17 cellular contexts compared by ENCODE assay signal in the genomic region with DNA sequence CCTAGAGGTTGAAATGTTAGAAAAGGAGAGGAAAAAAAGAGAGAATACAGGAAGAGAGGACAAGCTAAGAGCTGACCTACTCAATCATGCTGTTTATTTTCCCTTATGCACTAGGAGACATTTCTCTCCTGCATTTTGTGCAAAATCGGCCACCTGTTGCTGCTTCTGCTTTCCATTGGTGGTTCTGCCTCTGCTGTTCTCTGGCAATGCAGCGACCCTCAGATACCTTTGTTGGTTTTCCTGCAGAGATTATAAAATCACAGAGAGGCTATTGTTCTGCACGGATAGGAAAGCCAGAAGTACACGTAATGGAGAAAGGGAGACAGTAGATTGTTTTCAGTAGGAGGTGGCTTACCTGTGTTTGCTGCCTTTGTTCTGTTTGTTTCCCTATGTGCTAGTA.
"Had no signal": no experiment of that assay in that cellular context is flagged by ENCODE, and none has a peak within 500 bp of the region (broad histone marks: within the 10 kb centered on the region; RNA-seq: fewer than 3 reads in every experiment).

No MANE protein-coding gene starts in this region.

- H3K4me3 ChIP-seq: cardiac muscle cell, colonic mucosa, lower lobe of right lung had no signal

- DNase-seq: activated CD4-positive, alpha-beta memory T cell treated with anti-CD3 and anti-CD28 coated beads, Interleukin-2, amount 10 ng/mL, durations not matched to agents 7 days and 5 days; activated CD4-positive, alpha-beta T cell treated with anti-CD3 and anti-CD28 coated beads for 36 hours; activated effector memory CD4-positive, alpha-beta T cell treated with Interleukin-2 at 50 U/mL for 16 hours; activated naive CD4-positive, alpha-beta T cell treated with anti-CD3 and anti-CD28 coated beads, Interleukin-2, amount 50 U/mL, for 16 hours; activated T-cell treated with anti-CD3 and anti-CD28 coated beads, Interleukin-2, amount 50 U/mL, for 4 hours; colonic mucosa; foreskin fibroblast; left cardiac atrium; lower lobe of right lung; midbrain; stimulated activated CD4-positive, alpha-beta T cell treated with anti-CD3 and anti-CD28 coated beads, Interleukin-2, amount 100 ng/mL, for 48 hours; trophoblast cell; WERI-Rb-1 had no signal

- H3K36me3 Mint-ChIP-seq: stimulated activated memory B cell treated with anti-CD40 and anti-IgM and Interleukin-4, amounts not matched to agents 10 μg/mL and 1 μg/mL and 100 μg/mL, for 72 hours had no signal

- H3K27ac Mint-ChIP-seq: activated CD4-positive, alpha-beta memory T cell treated with anti-CD3 and anti-CD28 coated beads, Interleukin-2, amount 10 ng/mL, durations not matched to agents 7 days and 5 days; activated CD4-positive, alpha-beta T cell treated with anti-CD3 and anti-CD28 coated beads for 36 hours; stimulated activated memory B cell treated with anti-CD40 and anti-IgM and Interleukin-4, amounts not matched to agents 10 μg/mL and 1 μg/mL and 100 μg/mL, for 72 hours had no signal

- H3K27me3 Mint-ChIP-seq: activated CD4-positive, alpha-beta memory T cell treated with anti-CD3 and anti-CD28 coated beads, Interleukin-2, amount 10 ng/mL, durations not matched to agents 7 days and 5 days; activated CD4-positive, alpha-beta T cell treated with anti-CD3 and anti-CD28 coated beads for 36 hours; stimulated activated memory B cell treated with anti-CD40 and anti-IgM and Interleukin-4, amounts not matched to agents 10 μg/mL and 1 μg/mL and 100 μg/mL, for 72 hours had no signal

- H3K27ac ChIP-seq: cardiac muscle cell, colonic mucosa, lower lobe of right lung, neutrophil, parathyroid adenoma, WERI-Rb-1 had no signal

- H3K27me3 ChIP-seq: cardiac muscle cell, colonic mucosa, neutrophil had no signal

- H3K4me3 Mint-ChIP-seq: activated CD4-positive, alpha-beta memory T cell treated with anti-CD3 and anti-CD28 coated beads, Interleukin-2, amount 10 ng/mL, durations not matched to agents 7 days and 5 days; activated CD4-positive, alpha-beta T cell treated with anti-CD3 and anti-CD28 coated beads for 36 hours; activated T-cell treated with anti-CD3 and anti-CD28 coated beads, Interleukin-2, amount 50 U/mL, for 4 hours; stimulated activated memory B cell treated with anti-CD40 and anti-IgM and Interleukin-4, amounts not matched to agents 10 μg/mL and 1 μg/mL and 100 μg/mL, for 72 hours had no signal

- H3K4me1 Mint-ChIP-seq: activated CD4-positive, alpha-beta memory T cell treated with anti-CD3 and anti-CD28 coated beads, Interleukin-2, amount 10 ng/mL, durations not matched to agents 7 days and 5 days; activated CD4-positive, alpha-beta T cell treated with anti-CD3 and anti-CD28 coated beads for 36 hours; stimulated activated memory B cell treated with anti-CD40 and anti-IgM and Interleukin-4, amounts not matched to agents 10 μg/mL and 1 μg/mL and 100 μg/mL, for 72 hours had no signal

- H3K9me3 Mint-ChIP-seq: activated CD4-positive, alpha-beta memory T cell treated with anti-CD3 and anti-CD28 coated beads, Interleukin-2, amount 10 ng/mL, durations not matched to agents 7 days and 5 days; activated T-cell treated with anti-CD3 and anti-CD28 coated beads, Interleukin-2, amount 50 U/mL, for 4 hours; stimulated activated memory B cell treated with anti-CD40 and anti-IgM and Interleukin-4, amounts not matched to agents 10 μg/mL and 1 μg/mL and 100 μg/mL, for 72 hours had no signal
